Comparison of ENCODE assay signal across 8 cellular contexts in genomic region chr1:79226963-79227362, GRCh38.
"Had no signal": no experiment of that assay in that cellular context is flagged by ENCODE, and none has a peak within 500 bp of the region (broad histone marks: within the 10 kb centered on the region; RNA-seq: fewer than 3 reads in every experiment).

No MANE protein-coding gene starts in this region.

- DNase-seq: GDM1, GF-D8 had no signal

- FAIRE-seq: G401.6, GM12878, GM12891, GM12892, GM18507, GM19239 had no signal

- ATAC-seq: GM12878 had no signal

- H3K4me3 ChIP-seq: GM12878 had no signal
